ENCODE assay signal across 8 cellular contexts in genomic region chr10:126904493-126904806, GRCh38. TPM values are rescaled to one million over a fixed set of nuclear protein-coding genes. Genes with fewer than 3 reads are reported as not detected.
DNase-seq lines count a peak whose midpoint lies in the region; ATAC-seq and TF ChIP-seq lines count a peak whose summit lies in the region.

No MANE protein-coding gene starts in this region.

- ATAC-seq in stimulated activated naive CD8-positive, alpha-beta T cell treated with anti-CD3 and anti-CD28 coated beads, Interleukin-15, amount 100 ng/mL, for 72 hours = no peak

- H4K20me1 ChIP-seq in smooth muscle cell (ENCODE audit: low read depth) = peaks cover 31% of the 10 kb centered on the region

- H3K27me3 Mint-ChIP-seq in activated CD4-positive, alpha-beta T cell treated with anti-CD3 and anti-CD28 coated beads, Interleukin-2, amount 10 ng/mL, durations not matched to agents 24 days and 14 days = peaks cover 19% of the 10 kb centered on the region
- peaks cover 42% of the 10 kb centered on the region for H3K27me3 Mint-ChIP-seq in stimulated activated naive CD8-positive, alpha-beta T cell treated with anti-CD3 and anti-CD28 coated beads, Interleukin-15, amount 100 ng/mL, for 72 hours

- TF ChIP-seq CTCF in HFF-Myc (IDR thresholded peaks at IDR 0.05; ENCODE audit: low read depth, low read length, missing control alignments) = no peak
- TF ChIP-seq CTCF in brain microvascular endothelial cell (IDR thresholded peaks at IDR 0.05; ENCODE audit: low read depth, low read length, missing control alignments) = no peak
- TF ChIP-seq CTCF in kidney epithelial cell (IDR thresholded peaks at IDR 0.05; ENCODE audit: insufficient read depth, low read length, poor library complexity, severe bottlenecking) = no peak
- TF ChIP-seq CTCF in smooth muscle cell (IDR thresholded peaks at IDR 0.05; ENCODE audit: borderline replicate concordance, insufficient read depth, poor library complexity, severe bottlenecking) = no peak

- H3K27me3 ChIP-seq in brain microvascular endothelial cell (replicated peaks) = no peaks in the 10 kb centered on the region
- H3K27me3 ChIP-seq in kidney epithelial cell (ENCODE audit: control insufficient read depth, insufficient read depth, low read length) = no peaks in the 10 kb centered on the region
- no peaks in the 10 kb centered on the region for H3K27me3 ChIP-seq in smooth muscle cell (ENCODE audit: low read depth)

- peak overlapping the region; percentile 65 for H3K4me3 ChIP-seq in HFF-Myc (replicated peaks; ENCODE audit: low read depth, low read length)
- peak overlapping the region; percentile 74 for H3K4me3 ChIP-seq in brain microvascular endothelial cell (ENCODE audit: low read depth, low read length)
- peak overlapping the region; percentile 71 for H3K4me3 ChIP-seq in kidney epithelial cell (ENCODE audit: low read depth, low read length)
- peak overlapping the region; percentile 96 for H3K4me3 ChIP-seq in smooth muscle cell

- peaks cover 8% of the 10 kb centered on the region for H3K4me1 ChIP-seq in smooth muscle cell (ENCODE audit: low read depth)

- peak overlapping the region; percentile 95 for H2AFZ ChIP-seq in smooth muscle cell (ENCODE audit: low read depth)

- H3K27ac ChIP-seq in brain microvascular endothelial cell = no peak overlapping the region
- peak overlapping the region; percentile 72 for H3K27ac ChIP-seq in smooth muscle cell (ENCODE audit: low read depth)

- 43% methylated on average over 10 of the region's 10 CpGs for WGBS in smooth muscle cell (ENCODE audit: low lambda C conversion rate)

- no peak overlapping the region for H3K27ac Mint-ChIP-seq in activated CD4-positive, alpha-beta T cell treated with anti-CD3 and anti-CD28 coated beads, Interleukin-2, amount 10 ng/mL, durations not matched to agents 24 days and 14 days
- no peak overlapping the region for H3K27ac Mint-ChIP-seq in stimulated activated naive CD8-positive, alpha-beta T cell treated with anti-CD3 and anti-CD28 coated beads, Interleukin-15, amount 100 ng/mL, for 72 hours

- H3K9me3 ChIP-seq in smooth muscle cell (replicated peaks; ENCODE audit: low read depth) = no peaks in the 10 kb centered on the region

- H3F3A ChIP-seq in smooth muscle cell (ENCODE audit: low read depth) = no peaks in the 10 kb centered on the region

- peak overlapping the region; percentile 71 for H3K9ac ChIP-seq in smooth muscle cell (ENCODE audit: low read depth)

- H3K36me3 ChIP-seq in brain microvascular endothelial cell (replicated peaks) (no peaks in the 10 kb centered on the region), kidney epithelial cell (ENCODE audit: control insufficient read depth, insufficient read depth, low read length) (no peaks in the 10 kb centered on the region), smooth muscle cell (ENCODE audit: low read depth) (no peaks in the 10 kb centered on the region)

- H3K9me3 Mint-ChIP-seq in activated CD4-positive, alpha-beta T cell treated with anti-CD3 and anti-CD28 coated beads, Interleukin-2, amount 10 ng/mL, durations not matched to agents 24 days and 14 days = no peaks in the 10 kb centered on the region
- peaks cover 0 to 16% of the 10 kb centered on the region in 2 donors for H3K9me3 Mint-ChIP-seq in stimulated activated naive CD8-positive, alpha-beta T cell treated with anti-CD3 and anti-CD28 coated beads, Interleukin-15, amount 100 ng/mL, for 72 hours

- no peak for DNase-seq in HFF-Myc (ENCODE audit: extremely low read depth, low read depth)
- no peak for DNase-seq in brain microvascular endothelial cell
- no peak for DNase-seq in kidney epithelial cell (ENCODE audit: low read depth)
- no peak for DNase-seq in smooth muscle cell (lab: John Stamatoyannopoulos, UW; ENCODE audit: unreplicated experiment)
- DNase-seq in superior temporal gyrus (ENCODE audit: extremely low spot score) = no peak
- no peak for DNase-seq in activated CD4-positive, alpha-beta T cell treated with anti-CD3 and anti-CD28 coated beads, Interleukin-2, amount 10 ng/mL, durations not matched to agents 24 days and 14 days
- no peak for DNase-seq in stimulated activated naive CD8-positive, alpha-beta T cell treated with anti-CD3 and anti-CD28 coated beads, Interleukin-15, amount 100 ng/mL, for 72 hours
- no peak for DNase-seq in NCI-H69 (lab: John Stamatoyannopoulos, UW)

- H3K4me3 Mint-ChIP-seq in activated CD4-positive, alpha-beta T cell treated with anti-CD3 and anti-CD28 coated beads, Interleukin-2, amount 10 ng/mL, durations not matched to agents 24 days and 14 days = no peak overlapping the region
- no peak overlapping the region for H3K4me3 Mint-ChIP-seq in stimulated activated naive CD8-positive, alpha-beta T cell treated with anti-CD3 and anti-CD28 coated beads, Interleukin-15, amount 100 ng/mL, for 72 hours

- no peaks in the 10 kb centered on the region for H3K36me3 Mint-ChIP-seq in activated CD4-positive, alpha-beta T cell treated with anti-CD3 and anti-CD28 coated beads, Interleukin-2, amount 10 ng/mL, durations not matched to agents 24 days and 14 days (ENCODE audit: low read depth)

- peak overlapping the region; percentile 93 for H3K4me2 ChIP-seq in smooth muscle cell

- H3K79me2 ChIP-seq in smooth muscle cell (ENCODE audit: low read depth) = peaks cover 28% of the 10 kb centered on the region

- in situ Hi-C loops in brain microvascular endothelial cell (cut with HindIII; ENCODE audit: low pct_ligation_motif_present, low sequenced_read_pairs) = no loop called here

- intact Hi-C loops in activated CD4-positive, alpha-beta T cell treated with anti-CD3 and anti-CD28 coated beads, Interleukin-2, amount 10 ng/mL, durations not matched to agents 24 days and 14 days (cut with micrococcal nuclease) = no loop called here

- no peaks in the 10 kb centered on the region for H3K4me1 Mint-ChIP-seq in activated CD4-positive, alpha-beta T cell treated with anti-CD3 and anti-CD28 coated beads, Interleukin-2, amount 10 ng/mL, durations not matched to agents 24 days and 14 days
- peaks cover 6% of the 10 kb centered on the region for H3K4me1 Mint-ChIP-seq in stimulated activated naive CD8-positive, alpha-beta T cell treated with anti-CD3 and anti-CD28 coated beads, Interleukin-15, amount 100 ng/mL, for 72 hours

RNA-seq across cellular contexts. Expression of gene DOCK1, which starts 0.8 kb away (rescaled TPM):
- total RNA-seq in kidney epithelial cell (39.5 and 45.4 TPM in 2 replicates), smooth muscle cell (37.1 and 51.6 TPM in 2 replicates)
- polyA plus RNA-seq in smooth muscle cell = 18.3 and 18.4 TPM in 2 replicates
- total RNA-seq in activated CD4-positive, alpha-beta T cell treated with anti-CD3 and anti-CD28 coated beads, Interleukin-2, amount 10 ng/mL, durations not matched to agents 24 days and 14 days = 1.2 and 1.5 TPM in 2 replicates

Comparison
In these comparisons a context has a peak if more than half of its experiments do, and no peak if none do; other contexts are left out.
1. RNA of gene DOCK1, which starts 0.8 kb away (total RNA-seq): 39.5 to 45.4 TPM in kidney epithelial cell and 37.1 to 51.6 TPM in smooth muscle cell; 1.2 to 1.5 TPM in activated CD4-positive, alpha-beta T cell treated with anti-CD3 and anti-CD28 coated beads, Interleukin-2, amount 10 ng/mL, durations not matched to agents 24 days and 14 days; every median in the first group is over 10 times any median in the second.
2. Peak in every context shown above with its lines, with median percentiles within 50 percentile points of each other: H3K4me3 ChIP-seq.